In genomic region chr13:26348966-26349365, GRCh38 we compare ENCODE assay signal across 18 cellular contexts.
"Had no signal": no experiment of that assay in that cellular context is flagged by ENCODE, and none has a peak within 500 bp of the region (broad histone marks: within the 10 kb centered on the region; RNA-seq: fewer than 3 reads in every experiment).

No MANE protein-coding gene starts in this region.

- H3K27ac ChIP-seq: breast epithelium, gastroesophageal sphincter, thyroid gland, uterus had no signal

- H3K4me1 Mint-ChIP-seq: activated naive CD4-positive, alpha-beta T cell treated with anti-CD3 and anti-CD28 coated beads, Interleukin-2, amount 50 U/mL, for 24 hours; memory B cell; naive B cell; neural crest cell had no signal

- H3K4me3 ChIP-seq: breast epithelium, gastroesophageal sphincter, thyroid gland, uterus had no signal

- H3K27me3 ChIP-seq: breast epithelium, gastroesophageal sphincter, thyroid gland, uterus had no signal

- ATAC-seq: esophagus mucosa, gastroesophageal sphincter had no signal

- DNase-seq: activated CD4-positive, alpha-beta T cell treated with anti-CD3 and anti-CD28 coated beads for 1 hour; activated gamma-delta T cell; cerebellar nuclear complex; cortex of kidney; effector CD8-positive, alpha-beta T cell; naive B cell; retina; stimulated activated CD4-positive, alpha-beta T cell treated with anti-CD3 and anti-CD28 coated beads, Interleukin-12 subunit alpha, Interleukin-12 subunit beta, amount 100 ng/mL, for 4 hours; stimulated activated CD4-positive, alpha-beta T cell treated with anti-CD3 and anti-CD28 coated beads, Interleukin-1b, Interleukin-23, amount 100 ng/mL, for 48 hours; stimulated activated naive CD4-positive, alpha-beta T cell treated with Interleukin-2 at 50 U/mL for 16 hours; thyroid gland; uterus had no signal

- H3K4me1 ChIP-seq: breast epithelium, gastroesophageal sphincter, thyroid gland, uterus had no signal

- H3K9me3 ChIP-seq: breast epithelium, gastroesophageal sphincter, thyroid gland, uterus had no signal

- H3K27ac Mint-ChIP-seq: activated naive CD4-positive, alpha-beta T cell treated with anti-CD3 and anti-CD28 coated beads, Interleukin-2, amount 50 U/mL, for 24 hours; memory B cell; naive B cell had no signal

- H3K27me3 Mint-ChIP-seq: activated naive CD4-positive, alpha-beta T cell treated with anti-CD3 and anti-CD28 coated beads, Interleukin-2, amount 50 U/mL, for 24 hours; memory B cell; naive B cell had no signal

- H3K36me3 ChIP-seq: thyroid gland had no signal

- H3K9me3 Mint-ChIP-seq: activated naive CD4-positive, alpha-beta T cell treated with anti-CD3 and anti-CD28 coated beads, Interleukin-2, amount 50 U/mL, for 24 hours; memory B cell; naive B cell; neural crest cell had no signal

- H3K4me3 Mint-ChIP-seq: activated naive CD4-positive, alpha-beta T cell treated with anti-CD3 and anti-CD28 coated beads, Interleukin-2, amount 50 U/mL, for 24 hours; memory B cell; naive B cell; neural crest cell had no signal
